Comparison of ENCODE assay signal across 8 cellular contexts in genomic region chr1:167803358-167804217, GRCh38.
DNase-seq lines count a peak whose midpoint lies in the region; TF ChIP-seq lines count a peak whose summit lies in the region.

No MANE protein-coding gene starts in this region.

- peak; percentile 73 for DNase-seq in GF-D8 (lab: John Stamatoyannopoulos, UW)
- DNase-seq in HCEC 1CT: peak; percentile 94
- peak; percentile 96 for DNase-seq in RPMI8226
- peak; percentile 69 for DNase-seq in activated T-helper 1 cell treated with Interleukin-2 at 50 U/mL for 16 hours (ENCODE audit: low read depth)
- DNase-seq in fibroblast of pulmonary artery (ENCODE audit: low read depth): peak; percentile 97
- DNase-seq in neuronal stem cell (ENCODE audit: low spot score): peak; percentile 59
- peak; percentile 13 to 94 (median 75) for DNase-seq in substantia nigra (lab: John Stamatoyannopoulos, UW)

- H4K91ac ChIP-seq in neuronal stem cell (ENCODE audit: low read depth, low read length, poor library complexity): no peak overlapping the region

- no peak overlapping the region for H3K23ac ChIP-seq in neuronal stem cell (ENCODE audit: low read depth, low read length, poor library complexity)

- peaks cover 35% of the 10 kb centered on the region for H3K4me1 ChIP-seq in Loucy (ENCODE audit: insufficient read depth, low read length, poor library complexity, severe bottlenecking)
- no peaks in the 10 kb centered on the region for H3K4me1 ChIP-seq in neuronal stem cell (ENCODE audit: control insufficient read depth in 2 of 2, insufficient read depth in 1 of 2, low read depth in 1 of 2, low read length in 2 of 2)

- H2BK120ac ChIP-seq in neuronal stem cell (ENCODE audit: low read depth, low read length): no peak overlapping the region

- TF ChIP-seq CTCF in Loucy (conservative IDR thresholded peaks at IDR 0.05; ENCODE audit: low read length): peak; percentile 97
- TF ChIP-seq CTCF in fibroblast of pulmonary artery (IDR thresholded peaks at IDR 0.05; ENCODE audit: low read length, missing control alignments): peak; percentile 99

- H3K9me2 ChIP-seq in Loucy (replicated peaks; ENCODE audit: low read depth, low read length): no peaks in the 10 kb centered on the region

- H3K14ac ChIP-seq in neuronal stem cell (ENCODE audit: low read length): no peak overlapping the region

- no peak overlapping the region for H3K27ac ChIP-seq in neuronal stem cell (replicated peaks; ENCODE audit: low read length)
- no peak overlapping the region for H3K27ac ChIP-seq in substantia nigra (ENCODE audit: low read depth, low read length, poor library complexity, severe bottlenecking)

- no peak overlapping the region for H2BK5ac ChIP-seq in neuronal stem cell (ENCODE audit: low read length)

- no peaks in the 10 kb centered on the region for H3K79me2 ChIP-seq in Loucy (ENCODE audit: insufficient read depth, low read length)

- no peak overlapping the region for H2AK5ac ChIP-seq in neuronal stem cell (ENCODE audit: low read depth, low read length)

- H3K79me1 ChIP-seq in neuronal stem cell (ENCODE audit: low read depth, low read length): no peaks in the 10 kb centered on the region

- H2BK15ac ChIP-seq in neuronal stem cell (ENCODE audit: low read length): no peak overlapping the region

- H4K8ac ChIP-seq in neuronal stem cell (ENCODE audit: low read depth, low read length): no peak overlapping the region

- WGBS in neuronal stem cell (ENCODE audit: extremely low coverage in 2 of 2, insufficient read length in 2 of 2, insufficient replicate concordance in 1 of 2), 2 donors: no CpG with 5 or more reads among the region's 12 CpGs

- H3K4me3 ChIP-seq in Loucy (ENCODE audit: low read length, poor library complexity, severe bottlenecking) (no peak overlapping the region), fibroblast of pulmonary artery (replicated peaks; ENCODE audit: low read depth, low read length) (no peak overlapping the region), neuronal stem cell (ENCODE audit: low read length in 2 of 2) (no peak overlapping the region)

- H3K18ac ChIP-seq in neuronal stem cell (ENCODE audit: low read length): no peak overlapping the region

- peaks cover 12% of the 10 kb centered on the region for H3F3A ChIP-seq in Loucy (ENCODE audit: low read depth)

- H3K9me3 ChIP-seq in Loucy (ENCODE audit: insufficient read depth, low read depth, low read length) (no peaks in the 10 kb centered on the region), neuronal stem cell (replicated peaks in 1 of 2; ENCODE audit: control insufficient read depth in 2 of 2, insufficient read depth in 1 of 2, low read depth in 1 of 2, low read length in 2 of 2) (peaks cover 1 to 11% of the 10 kb centered on the region in 2 donors)

- no peak overlapping the region for H2BK12ac ChIP-seq in neuronal stem cell (ENCODE audit: low read length)

- H3K27me3 ChIP-seq in Loucy (ENCODE audit: insufficient read depth, low read length, poor library complexity, severe bottlenecking) (no peaks in the 10 kb centered on the region), neuronal stem cell (ENCODE audit: control insufficient read depth in 3 of 3, insufficient read depth in 3 of 3, low read depth in 1 of 3, low read length in 3 of 3) (no peaks in the 10 kb centered on the region)

- H2AFZ ChIP-seq in Loucy (ENCODE audit: low read length) (no peak overlapping the region), neuronal stem cell (ENCODE audit: low read length) (no peak overlapping the region)

- H3K36me3 ChIP-seq in Loucy (ENCODE audit: insufficient read depth, low read length) (no peaks in the 10 kb centered on the region), neuronal stem cell (replicated peaks in 1 of 2; ENCODE audit: control insufficient read depth in 2 of 2, insufficient read depth in 2 of 2, low read length in 2 of 2) (no peaks in the 10 kb centered on the region)

- H3K4me2 ChIP-seq in Loucy (ENCODE audit: low read depth, low read length, poor library complexity, severe bottlenecking): peak overlapping the region; percentile 84
- no peak overlapping the region for H3K4me2 ChIP-seq in neuronal stem cell (ENCODE audit: insufficient read depth, low read length, poor library complexity, severe bottlenecking)

- H4K20me1 ChIP-seq in Loucy (ENCODE audit: insufficient read depth, low read length, poor library complexity, severe bottlenecking): no peaks in the 10 kb centered on the region

- H3K9ac ChIP-seq in Loucy (ENCODE audit: low read depth, low read length, poor library complexity, severe bottlenecking) (peak overlapping the region; percentile 77), neuronal stem cell (ENCODE audit: low read depth, low read length, poor library complexity) (no peak overlapping the region)

- H3K4ac ChIP-seq in neuronal stem cell (ENCODE audit: low read length): no peak overlapping the region
